21 cellular contexts compared by ENCODE assay signal in the genomic region with DNA sequence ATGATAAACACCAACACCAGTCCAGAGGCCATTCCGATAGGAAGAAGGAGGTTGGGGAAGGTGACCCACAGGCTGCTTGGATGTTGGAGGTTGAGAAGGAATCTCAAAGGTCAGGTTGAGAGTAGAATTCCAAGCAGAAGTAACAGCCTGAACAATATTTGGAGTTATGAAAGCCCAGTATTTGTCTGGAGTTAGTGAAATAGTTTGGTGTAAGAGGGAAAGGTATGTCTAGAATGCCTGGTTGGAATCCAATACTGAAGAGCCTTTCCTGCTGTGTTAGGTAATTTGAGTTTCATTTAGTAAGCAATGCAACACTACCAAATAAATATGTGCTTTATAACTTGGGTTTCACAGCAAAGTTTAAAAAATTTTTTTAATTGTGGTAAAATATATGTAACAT.
DNase-seq lines count a peak whose midpoint lies in the region; ATAC-seq and TF ChIP-seq lines count a peak whose summit lies in the region.
"Had no signal": no experiment of that assay in that cellular context is flagged by ENCODE, and none has a peak within 500 bp of the region (broad histone marks: within the 10 kb centered on the region; RNA-seq: fewer than 3 reads in every experiment).

No MANE protein-coding gene starts in this region.

- peak overlapping the region; percentile 5; the same call in 1 of the 2 replicates for H3K23ac ChIP-seq in IMR-90 (ENCODE audit: low read depth, low read length)

- 0 out of 2 replicates have a peak overlapping the region, but pooled peaks have one; percentile 10 for H3K14ac ChIP-seq in IMR-90 (replicated peaks; ENCODE audit: low read depth, low read length)

- peaks cover 10% of the 10 kb centered on the region for H3K4me1 Mint-ChIP-seq in chondrocyte (ENCODE audit: low read depth)

- no peak overlapping the region for H2AK9ac ChIP-seq in IMR-90 (replicated peaks; ENCODE audit: low read depth, low read length, poor library complexity)

- TF ChIP-seq CTCF in AG10803 (conservative IDR thresholded peaks at IDR 0.05; ENCODE audit: low read length) (no peak), IMR-90 (conservative IDR thresholded peaks at IDR 0.05; ENCODE audit: low read depth, low read length) (no peak), chondrocyte (IDR thresholded peaks at IDR 0.05) (no peak), left lung (IDR thresholded peaks at IDR 0.05) (no peak)

- in situ Hi-C loops in IMR-90 (cut with MboI; ENCODE audit: low sequenced_read_pairs): no loop called here

- no peak overlapping the region for H3K56ac ChIP-seq in IMR-90 (ENCODE audit: extremely low read depth, insufficient read depth, low read length)

- CTCF ChIA-PET in IMR-90 (lab: Yijun Ruan, JAX): no interaction called here

- peak; percentile 60 for DNase-seq in AG10803 (ENCODE audit: low read depth)
- DNase-seq in IMR-90: peak; percentile 35
- no peak for DNase-seq in chondrocyte (ENCODE audit: low spot score)
- no peak for DNase-seq in left lung
- no peak for DNase-seq in SKM-1 treated with dmso at 0.1 percent for 144 hours (lab: John Stamatoyannopoulos, UW; ENCODE audit: unreplicated experiment)
- no peak for DNase-seq in C1 segment of cervical spinal cord (lab: John Stamatoyannopoulos, UW)
- DNase-seq in NCI-H1436 (lab: John Stamatoyannopoulos, UW): no peak
- DNase-seq: CD4-positive, alpha-beta T cell; COR-L47; DMS79 treated with DMSO at 0.1 percent for 48 hours; KG1; NCI-H1105; NCI-H2029 treated with DMSO at 0.1 percent for 48 hours; NCI-H2171 treated with DMSO at 0.1 percent for 48 hours; NCI-H446 treated with DMSO at 0.1 percent for 48 hours; NCI-H526 treated with DMSO at 0.1 percent for 48 hours had no signal

- no peak overlapping the region for H2BK20ac ChIP-seq in IMR-90 (ENCODE audit: low read depth, low read length)

- H3K4me1 ChIP-seq in IMR-90 (ENCODE audit: control insufficient read depth, insufficient read depth, low read length) (peaks cover 5% of the 10 kb centered on the region), left lung (no peaks in the 10 kb centered on the region)

- no peak overlapping the region for H3K9ac ChIP-seq in IMR-90 (ENCODE audit: low read depth, low read length)

- H2BK120ac ChIP-seq in IMR-90 (ENCODE audit: low read depth, low read length): peak overlapping the region; percentile 1; the same call in 1 of the 2 replicates

- H3K4me3 ChIP-seq in AG10803 (ENCODE audit: low read length) (no peak overlapping the region), IMR-90 (ENCODE audit: insufficient read depth, low read depth, low read length) (no peak overlapping the region), left lung (no peak overlapping the region)
- H3K4me3 ChIP-seq: GM23338, HAP-1 had no signal

- ATAC-seq in IMR-90 (ENCODE audit: low read depth) (peak; percentile 85), left lung (peak; percentile 89), GM18511 (IDR thresholded peaks at IDR 0.05; ENCODE audit: unreplicated experiment) (no peak)
- ATAC-seq: GM23338, HepG2, Right ventricle myocardium inferior had no signal

- TF ChIP-seq POLR2A in IMR-90 (IDR thresholded peaks at IDR 0.05; ENCODE audit: low read depth, low read length): no peak

- no peaks in the 10 kb centered on the region for H3K36me3 ChIP-seq in IMR-90 (ENCODE audit: control insufficient read depth, insufficient read depth, low read length)
- H3K36me3 ChIP-seq in left lung: no peaks in the 10 kb centered on the region
- H3K36me3 ChIP-seq: HAP-1 had no signal

- no TSS peak for BruUV-seq in IMR-90 (replicated peaks; lab: Mats Ljungman, UMichigan)

- H3K18ac ChIP-seq in IMR-90 (ENCODE audit: low read depth, low read length): peak overlapping the region; percentile 70

- peak overlapping the region; percentile 44; the same call in 1 of the 2 replicates for H3K4ac ChIP-seq in IMR-90 (ENCODE audit: low read depth, low read length)

- H4K20me1 ChIP-seq in IMR-90 (ENCODE audit: insufficient read depth, low read length): no peaks in the 10 kb centered on the region

- dilution Hi-C loops in IMR-90 (cut with HindIII; ENCODE audit: low sequenced_read_pairs, unreplicated experiment): no loop called here

- peak overlapping the region; percentile 78 for H4K5ac ChIP-seq in IMR-90 (ENCODE audit: low read depth, low read length)

- peak overlapping the region; percentile 85; the same call in 1 of the 2 replicates for H3K27ac ChIP-seq in IMR-90 (ENCODE audit: insufficient read depth, low read length)
- peak overlapping the region in 1 of 2 donors; percentile 51 for H3K27ac ChIP-seq in left lung

- peak overlapping the region; percentile 20; the same call in 1 of the 2 replicates for H3K4me2 ChIP-seq in IMR-90 (ENCODE audit: low read depth, low read length)
- H3K4me2 ChIP-seq: GM23338 had no signal

- POLR2A ChIA-PET in IMR-90 (lab: Charles Lee; ENCODE audit: unreplicated experiment): no interaction called here

- H4K91ac ChIP-seq in IMR-90 (ENCODE audit: insufficient read depth, low read depth, low read length): peak overlapping the region; percentile 57

- no peak overlapping the region for H2AFZ ChIP-seq in IMR-90 (replicated peaks; ENCODE audit: low read length, poor library complexity)
- H2AFZ ChIP-seq: GM23338 had no signal

- no peak overlapping the region for H3K4me3 Mint-ChIP-seq in chondrocyte (ENCODE audit: unreplicated experiment)
- H3K4me3 Mint-ChIP-seq: CD4-positive, alpha-beta T cell; GM23338 had no signal

- no peaks in the 10 kb centered on the region for H3K27me3 Mint-ChIP-seq in chondrocyte (ENCODE audit: low read depth)

- H3K27ac Mint-ChIP-seq in chondrocyte (ENCODE audit: unreplicated experiment): peak overlapping the region; percentile 62
- H3K27ac Mint-ChIP-seq: CD4-positive, alpha-beta T cell; GM23338 had no signal

- H3K79me1 ChIP-seq in IMR-90 (ENCODE audit: low read depth in 1 of 2, low read length in 2 of 2): no peaks in the 10 kb centered on the region

- 0 out of 3 replicates have a peak overlapping the region, but pooled peaks have one; percentile 19 for H2BK15ac ChIP-seq in IMR-90 (ENCODE audit: low read depth, low read length)

- WGBS in IMR-90 (ENCODE audit: extremely low coverage in 2 of 2, insufficient read length in 1 of 2), 2 experiments: no CpG with 5 or more reads among the region's 1 CpG

- H3K9me3 Mint-ChIP-seq in chondrocyte (ENCODE audit: low read depth): no peaks in the 10 kb centered on the region
- H3K9me3 Mint-ChIP-seq: CD4-positive, alpha-beta T cell; GM23338 had no signal

- H3K9me1 ChIP-seq in IMR-90 (ENCODE audit: insufficient read depth, low read length): no peaks in the 10 kb centered on the region

- H2AK5ac ChIP-seq in IMR-90 (ENCODE audit: low read depth, low read length): peak overlapping the region; percentile 31; the same call in 1 of the 2 replicates

- H3K36me3 Mint-ChIP-seq in chondrocyte (ENCODE audit: low read depth): no peaks in the 10 kb centered on the region

- peak overlapping the region; percentile 90 for H2BK5ac ChIP-seq in IMR-90 (ENCODE audit: low read depth, low read length, poor library complexity, severe bottlenecking)

- peak overlapping the region; percentile 28 to 42; a peak in 3 of 4 replicates for H4K8ac ChIP-seq in IMR-90 (ENCODE audit: low read depth in 2 of 2, low read length in 2 of 2)

- no peak for TF ChIP-seq RAD21 in IMR-90 (IDR thresholded peaks at IDR 0.05; ENCODE audit: low read length)

- intact Hi-C loops in IMR-90 (cut with micrococcal nuclease): loop anchor here (1.0 kb wide), 1 partner anchor 10 kb away; no protein-coding TSS in a partner anchor
- intact Hi-C loops in left lung (cut with DNase I): no loop called here

- no peaks in the 10 kb centered on the region for H3K9me3 ChIP-seq in IMR-90 (ENCODE audit: control insufficient read depth, insufficient read depth, low read length)
- H3K9me3 ChIP-seq in left lung: no peaks in the 10 kb centered on the region
- H3K9me3 ChIP-seq: HAP-1 had no signal

- H3K27me3 ChIP-seq in IMR-90 (ENCODE audit: control insufficient read depth, insufficient read depth, low read length) (no peaks in the 10 kb centered on the region), left lung (no peaks in the 10 kb centered on the region)

TF ChIP-seq in IMR-90, 13 proteins besides CTCF, POLR2A, EP300 and RAD21:
- no peak for TF ChIP-seq BHLHE40 (IDR thresholded peaks at IDR 0.05; ENCODE audit: low read depth, low read length)
- no peak for TF ChIP-seq MAFK (IDR thresholded peaks at IDR 0.05; ENCODE audit: low read depth, low read length)
- TF ChIP-seq MAZ (IDR thresholded peaks at IDR 0.05; ENCODE audit: borderline replicate concordance, low read depth, low read length): no peak
- TF ChIP-seq SMC3 (IDR thresholded peaks at IDR 0.05; ENCODE audit: low read depth, low read length): no peak
- TF ChIP-seq MXI1 (IDR thresholded peaks at IDR 0.05; ENCODE audit: borderline replicate concordance, low read depth, low read length): no peak
- TF ChIP-seq NFE2L2 (IDR thresholded peaks at IDR 0.05; ENCODE audit: low read depth, low read length): no peak
- no peak for TF ChIP-seq FOS (IDR thresholded peaks at IDR 0.05; ENCODE audit: low read depth, low read length)
- no peak for TF ChIP-seq CHD1 (IDR thresholded peaks at IDR 0.05; ENCODE audit: low read depth, low read length)
TF ChIP-seq in IMR-90: peak in this region for 0.

Comparison
In these comparisons a context has a peak if more than half of its experiments do, and no peak if none do; other contexts are left out.
1. DNase-seq: peak in AG10803 (single experiment) and IMR-90 (single experiment); none in chondrocyte (single experiment), left lung (0 of 2), SKM-1 treated with dmso at 0.1 percent for 144 hours (single experiment), C1 segment of cervical spinal cord (0 of 14) and NCI-H1436 (single experiment).